In genomic region chr16:85504242-85504641, GRCh38 we compare ENCODE assay signal across 26 cellular contexts.
"Had no signal": no experiment of that assay in that cellular context is flagged by ENCODE, and none has a peak within 500 bp of the region (broad histone marks: within the 10 kb centered on the region; RNA-seq: fewer than 3 reads in every experiment).

No MANE protein-coding gene starts in this region.

- H3K36me3 ChIP-seq: esophagus squamous epithelium, left lung, lower lobe of right lung, right lobe of liver, upper lobe of left lung, vagina had no signal

- H3K4me1 ChIP-seq: lower lobe of right lung, right lobe of liver, vagina had no signal

- H3K9me3 ChIP-seq: esophagus squamous epithelium, left lung, lower lobe of right lung, right lobe of liver, upper lobe of left lung, vagina had no signal

- H3K4me3 ChIP-seq: esophagus squamous epithelium, left lung, lower lobe of right lung, right lobe of liver, upper lobe of left lung, vagina had no signal

- H3K27ac ChIP-seq: esophagus squamous epithelium, left lung, lower lobe of right lung, right lobe of liver, upper lobe of left lung, vagina, VCaP had no signal

- FAIRE-seq: bronchial epithelial cell, colon, TTC549 had no signal

- DNase-seq: activated CD4-positive, alpha-beta T cell treated with anti-CD3 and anti-CD28 coated beads for 4 hours; activated CD4-positive, alpha-beta T cell treated with anti-CD3 and anti-CD28 coated beads, Interleukin-2, amount 50 U/mL, for 4 hours; activated naive CD4-positive, alpha-beta T cell; activated T-cell treated with anti-CD3 and anti-CD28 coated beads for 4 hours; activated T-cell treated with anti-CD3 and anti-CD28 coated beads, Interleukin-2, amount 50 U/mL, for 72 hours; dermis blood vessel endothelial cell; effector CD4-positive, alpha-beta T cell; esophagus squamous epithelium; foreskin melanocyte; lower lobe of right lung; mesenchymal stem cell; natural killer cell; posterior cingulate gyrus; right lobe of liver; stimulated activated CD4-positive, alpha-beta T cell treated with anti-CD3 and anti-CD28 coated beads, Interleukin-2, amount 100 ng/mL, for 48 hours; substantia nigra; T-helper 9 cell had no signal

- H3K36me3 Mint-ChIP-seq: activated naive CD4-positive, alpha-beta T cell treated with anti-CD3 and anti-CD28 coated beads, Interleukin-2, amount 50 U/mL, for 72 hours; natural killer cell had no signal

- H3K9me3 Mint-ChIP-seq: activated naive CD4-positive, alpha-beta T cell treated with anti-CD3 and anti-CD28 coated beads, Interleukin-2, amount 50 U/mL, for 72 hours; activated T-cell treated with anti-CD3 and anti-CD28 coated beads, Interleukin-2, amount 50 U/mL, for 72 hours; natural killer cell; stimulated activated naive CD8-positive, alpha-beta T cell treated with anti-CD3 and anti-CD28 coated beads, Interleukin-15, Interleukin-2, amounts not matched to agents 100 ng/mL and 50 ng/mL, for 24 hours had no signal

- H3K4me3 Mint-ChIP-seq: activated T-cell treated with anti-CD3 and anti-CD28 coated beads, Interleukin-2, amount 50 U/mL, for 72 hours; natural killer cell; stimulated activated naive CD8-positive, alpha-beta T cell treated with anti-CD3 and anti-CD28 coated beads, Interleukin-15, Interleukin-2, amounts not matched to agents 100 ng/mL and 50 ng/mL, for 24 hours had no signal

- H3K27me3 ChIP-seq: esophagus squamous epithelium, left lung, right lobe of liver, upper lobe of left lung, vagina had no signal

- ATAC-seq: activated naive CD4-positive, alpha-beta T cell treated with anti-CD3 and anti-CD28 coated beads, Interleukin-2, amount 50 U/mL, for 72 hours; activated T-cell treated with anti-CD3 and anti-CD28 coated beads, Interleukin-2, amount 50 U/mL, for 72 hours; left lung; lower lobe of right lung; natural killer cell had no signal

- H3K27ac Mint-ChIP-seq: activated naive CD4-positive, alpha-beta T cell treated with anti-CD3 and anti-CD28 coated beads, Interleukin-2, amount 50 U/mL, for 72 hours; activated T-cell treated with anti-CD3 and anti-CD28 coated beads, Interleukin-2, amount 50 U/mL, for 72 hours; natural killer cell; stimulated activated naive CD8-positive, alpha-beta T cell treated with anti-CD3 and anti-CD28 coated beads, Interleukin-15, Interleukin-2, amounts not matched to agents 100 ng/mL and 50 ng/mL, for 24 hours had no signal
